18 cellular contexts compared by ENCODE assay signal in genomic region chr10:17476073-17476472, GRCh38. TPM values are rescaled to one million over a fixed set of nuclear protein-coding genes. Genes with fewer than 3 reads are reported as not detected.
DNase-seq lines count a peak whose midpoint lies in the region; ATAC-seq and TF ChIP-seq lines count a peak whose summit lies in the region.
"Had no signal": no experiment of that assay in that cellular context is flagged by ENCODE, and none has a peak within 500 bp of the region (broad histone marks: within the 10 kb centered on the region; RNA-seq: fewer than 3 reads in every experiment).

No MANE protein-coding gene starts in this region.

- no peak overlapping the region for H3K4me3 Mint-ChIP-seq in stimulated activated naive B cell treated with anti-CD40 and anti-IgM and Interleukin-4, amounts not matched to agents 10 μg/mL and 1 μg/mL and 100 μg/mL, for 72 hours
- H3K4me3 Mint-ChIP-seq: activated naive CD4-positive, alpha-beta T cell treated with anti-CD3 and anti-CD28 coated beads, Interleukin-2, amount 50 U/mL, for 24 hours had no signal

- H3K4me1 Mint-ChIP-seq in stimulated activated naive B cell treated with anti-CD40 and anti-IgM and Interleukin-4, amounts not matched to agents 10 μg/mL and 1 μg/mL and 100 μg/mL, for 72 hours = peaks cover 11 to 18% of the 10 kb centered on the region in 2 donors

- H3K4me3 ChIP-seq in transverse colon = no peak overlapping the region
- H3K4me3 ChIP-seq: coronary artery had no signal

- no peak overlapping the region for H3K27ac ChIP-seq in transverse colon
- H3K27ac ChIP-seq: coronary artery had no signal

- no peaks in the 10 kb centered on the region for H3K4me1 ChIP-seq in transverse colon

- peak; percentile 59 for ATAC-seq in GM18870 (IDR thresholded peaks at IDR 0.05; ENCODE audit: unreplicated experiment)
- peak; percentile 69 for ATAC-seq in HG02623 (IDR thresholded peaks at IDR 0.05; ENCODE audit: unreplicated experiment)
- ATAC-seq in HG03432 (IDR thresholded peaks at IDR 0.05; ENCODE audit: unreplicated experiment) = peak; percentile 61
- peak; percentile 69 to 73 for ATAC-seq in stimulated activated naive B cell treated with anti-CD40 and anti-IgM and Interleukin-4, amounts not matched to agents 10 μg/mL and 1 μg/mL and 100 μg/mL, for 72 hours (replicated peaks)
- ATAC-seq in GM19395 (IDR thresholded peaks at IDR 0.05; ENCODE audit: unreplicated experiment) = no peak
- ATAC-seq: left lobe of liver, sciatic nerve had no signal

- TF ChIP-seq EP300 in transverse colon (IDR thresholded peaks at IDR 0.05; ENCODE audit: low read depth) = no peak

- no peak overlapping the region for H3K27ac Mint-ChIP-seq in stimulated activated naive B cell treated with anti-CD40 and anti-IgM and Interleukin-4, amounts not matched to agents 10 μg/mL and 1 μg/mL and 100 μg/mL, for 72 hours
- H3K27ac Mint-ChIP-seq: activated naive CD4-positive, alpha-beta T cell treated with anti-CD3 and anti-CD28 coated beads, Interleukin-2, amount 50 U/mL, for 24 hours had no signal

- H3K36me3 Mint-ChIP-seq in stimulated activated naive B cell treated with anti-CD40 and anti-IgM and Interleukin-4, amounts not matched to agents 10 μg/mL and 1 μg/mL and 100 μg/mL, for 72 hours = no peaks in the 10 kb centered on the region
- H3K36me3 Mint-ChIP-seq: activated naive CD4-positive, alpha-beta T cell treated with anti-CD3 and anti-CD28 coated beads, Interleukin-2, amount 50 U/mL, for 24 hours had no signal

- TF ChIP-seq POLR2A in transverse colon (IDR thresholded peaks at IDR 0.05) = no peak

- in situ Hi-C loops in transverse colon (cut with MboI; ENCODE audit: low pct_ligation_motif_present in 1 of 4, low pct_unique_long_range_greater_than_20kb in 1 of 4, low sequenced_read_pairs in 3 of 4) = no loop called here

- H3K9me3 Mint-ChIP-seq in stimulated activated naive B cell treated with anti-CD40 and anti-IgM and Interleukin-4, amounts not matched to agents 10 μg/mL and 1 μg/mL and 100 μg/mL, for 72 hours = peaks cover 0 to 2% of the 10 kb centered on the region in 2 donors
- H3K9me3 Mint-ChIP-seq: activated naive CD4-positive, alpha-beta T cell treated with anti-CD3 and anti-CD28 coated beads, Interleukin-2, amount 50 U/mL, for 24 hours had no signal

- H3K27me3 Mint-ChIP-seq in stimulated activated naive B cell treated with anti-CD40 and anti-IgM and Interleukin-4, amounts not matched to agents 10 μg/mL and 1 μg/mL and 100 μg/mL, for 72 hours = peaks cover 21 to 27% of the 10 kb centered on the region in 2 donors

- no peak for TF ChIP-seq CTCF in transverse colon (IDR thresholded peaks at IDR 0.05)

- H3K9me3 ChIP-seq in transverse colon = no peaks in the 10 kb centered on the region

- no peak for DNase-seq in stimulated activated naive B cell treated with anti-CD40 and anti-IgM and Interleukin-4, amounts not matched to agents 10 μg/mL and 1 μg/mL and 100 μg/mL, for 72 hours
- no peak for DNase-seq in transverse colon
- DNase-seq in activated CD4-positive, alpha-beta T cell treated with anti-CD3 and anti-CD28 coated beads, Interleukin-2, amount 50 U/mL, for 1 hour = no peak
- DNase-seq: activated CD4-positive, alpha-beta T cell treated with anti-CD3 and anti-CD28 coated beads for 4 hours; foreskin melanocyte; H7; NCI-H1694 treated with DMSO at 0.1 percent for 48 hours; NCI-H510A; stimulated activated CD4-positive, alpha-beta T cell treated with anti-CD3 and anti-CD28 coated beads, Interleukin-1b, Interleukin-23, amount 100 ng/mL, for 48 hours; T1000 had no signal

- intact Hi-C loops in transverse colon (cut with DNase I; ENCODE audit: low total_unique reads) = no loop called here

- no peaks in the 10 kb centered on the region for H3K36me3 ChIP-seq in transverse colon

- 68 to 100% methylated on average over 1 of the region's 1 CpG for WGBS in transverse colon (ENCODE audit: low coverage in 1 of 2), 2 donors

- H3K27me3 ChIP-seq in transverse colon = no peaks in the 10 kb centered on the region

RNA-seq across cellular contexts. Expression of gene ST8SIA6, which starts 21.7 kb away (rescaled TPM):
- total RNA-seq in transverse colon = 1 to 10 TPM in 1 of 4 donors, under 1 TPM in 1, not detected in 2; 0.64 to 1.2 TPM
